18 cellular contexts compared by ENCODE assay signal in the genomic region with DNA sequence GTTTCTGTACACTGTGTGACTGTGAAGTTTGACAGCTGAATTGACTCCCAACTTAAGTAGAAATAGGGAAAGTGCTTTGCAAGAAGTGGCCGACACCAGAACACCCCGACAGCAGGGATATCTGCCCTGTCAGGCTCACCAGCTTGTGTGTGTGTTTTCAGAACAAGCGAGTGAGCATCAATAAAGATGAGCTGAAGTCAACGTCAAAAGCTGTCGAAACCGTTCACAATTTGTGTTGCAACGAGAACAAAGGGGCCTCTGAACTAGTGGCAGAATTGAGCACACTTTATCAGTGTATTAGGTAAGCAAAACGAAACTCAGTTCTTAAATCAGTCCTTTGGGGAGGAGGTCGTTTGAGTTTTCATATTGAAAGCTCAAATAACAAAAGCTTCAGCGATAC. TPM values are rescaled to one million over a fixed set of nuclear protein-coding genes. Genes with fewer than 3 reads are reported as not detected.
DNase-seq lines count a peak whose midpoint lies in the region; ATAC-seq and TF ChIP-seq lines count a peak whose summit lies in the region.
"Had no signal": no experiment of that assay in that cellular context is flagged by ENCODE, and none has a peak within 500 bp of the region (broad histone marks: within the 10 kb centered on the region; RNA-seq: fewer than 3 reads in every experiment).

No MANE protein-coding gene starts in this region.

- POLR2A ChIA-PET in naive thymus-derived CD8-positive, alpha-beta T cell (lab: Charles Lee), result no interaction called here

- H3K27me3 ChIP-seq in SJCRH30, result no peaks in the 10 kb centered on the region
- H3K27me3 ChIP-seq: MG63, SJSA1 had no signal

- H3K4me1 Mint-ChIP-seq in HFFc6 (ENCODE audit: low read depth), result no peaks in the 10 kb centered on the region
- H3K4me1 Mint-ChIP-seq in activated T-helper 1 cell treated with anti-CD3 and anti-CD28 coated beads, Interleukin-12 subunit alpha, Interleukin-12 subunit beta, Interleukin-2, Interleukin-4 antibody, amounts not matched to agents 30 ng/mL and 10 ng/mL and 1 ng/mL, durations not matched to agents 14 hours and 24 hours and 36 hours (ENCODE audit: low read depth), result peaks cover 4% of the 10 kb centered on the region
- peaks cover 0 to 18% (median 5%) of the 10 kb centered on the region in 4 donors for H3K4me1 Mint-ChIP-seq in naive thymus-derived CD8-positive, alpha-beta T cell

- H3K27ac Mint-ChIP-seq in HFFc6, result peak overlapping the region; percentile 38; the same call in 1 of the 2 replicates
- H3K27ac Mint-ChIP-seq in activated T-helper 1 cell treated with anti-CD3 and anti-CD28 coated beads, Interleukin-12 subunit alpha, Interleukin-12 subunit beta, Interleukin-2, Interleukin-4 antibody, amounts not matched to agents 30 ng/mL and 10 ng/mL and 1 ng/mL, durations not matched to agents 14 hours and 24 hours and 36 hours, result peak overlapping the region; percentile 23
- H3K27ac Mint-ChIP-seq in naive thymus-derived CD8-positive, alpha-beta T cell, result peak overlapping the region in 1 of 10 donors; percentile 67

- DNase-seq in HFFc6, result no peak
- DNase-seq in activated T-helper 1 cell treated with anti-CD3 and anti-CD28 coated beads, Interleukin-12 subunit alpha, Interleukin-12 subunit beta, Interleukin-2, Interleukin-4 antibody, amounts not matched to agents 30 ng/mL and 10 ng/mL and 1 ng/mL, durations not matched to agents 14 hours and 24 hours and 36 hours (ENCODE audit: low spot score), result no peak
- peak; percentile 24 for DNase-seq in midbrain (lab: John Stamatoyannopoulos, UW)
- DNase-seq in naive thymus-derived CD8-positive, alpha-beta T cell, result no peak
- DNase-seq in SJCRH30, result no peak
- DNase-seq: activated CD4-positive, alpha-beta T cell treated with anti-CD3 and anti-CD28 coated beads for 4 hours; activated T-cell treated with anti-CD3 and anti-CD28 coated beads, Interleukin-2, amount 50 U/mL, for 4 hours; COR-L47; effector CD4-positive, alpha-beta T cell; HCEC 1CT; hippocampal formation; MG63; NCI-H1694 treated with DMSO at 0.1 percent for 48 hours; occipital lobe; T1000 had no signal

- H3K9me3 Mint-ChIP-seq in HFFc6, result no peaks in the 10 kb centered on the region
- no peaks in the 10 kb centered on the region for H3K9me3 Mint-ChIP-seq in activated T-helper 1 cell treated with anti-CD3 and anti-CD28 coated beads, Interleukin-12 subunit alpha, Interleukin-12 subunit beta, Interleukin-2, Interleukin-4 antibody, amounts not matched to agents 30 ng/mL and 10 ng/mL and 1 ng/mL, durations not matched to agents 14 hours and 24 hours and 36 hours
- no peaks in the 10 kb centered on the region for H3K9me3 Mint-ChIP-seq in naive thymus-derived CD8-positive, alpha-beta T cell
- H3K9me3 Mint-ChIP-seq: activated T-cell treated with anti-CD3 and anti-CD28 coated beads, Interleukin-2, amount 50 U/mL, for 4 hours had no signal

- no peak overlapping the region for H3K4me3 Mint-ChIP-seq in HFFc6
- no peak overlapping the region for H3K4me3 Mint-ChIP-seq in activated T-helper 1 cell treated with anti-CD3 and anti-CD28 coated beads, Interleukin-12 subunit alpha, Interleukin-12 subunit beta, Interleukin-2, Interleukin-4 antibody, amounts not matched to agents 30 ng/mL and 10 ng/mL and 1 ng/mL, durations not matched to agents 14 hours and 24 hours and 36 hours
- H3K4me3 Mint-ChIP-seq in naive thymus-derived CD8-positive, alpha-beta T cell, result no peak overlapping the region
- H3K4me3 Mint-ChIP-seq: activated T-cell treated with anti-CD3 and anti-CD28 coated beads, Interleukin-2, amount 50 U/mL, for 4 hours had no signal

- no peak for TF ChIP-seq CTCF in HFFc6 (IDR thresholded peaks at IDR 0.05)

- intact Hi-C loops in activated T-helper 1 cell treated with anti-CD3 and anti-CD28 coated beads, Interleukin-12 subunit alpha, Interleukin-12 subunit beta, Interleukin-2, Interleukin-4 antibody, amounts not matched to agents 30 ng/mL and 10 ng/mL and 1 ng/mL, durations not matched to agents 14 hours and 24 hours and 36 hours (cut with micrococcal nuclease), result no loop called here

- peaks cover 6% of the 10 kb centered on the region for H3K4me1 ChIP-seq in SJCRH30
- H3K4me1 ChIP-seq: SJSA1 had no signal

- no peaks in the 10 kb centered on the region for H3K9me3 ChIP-seq in SJCRH30 (replicated peaks)
- H3K9me3 ChIP-seq: MG63, SJSA1 had no signal

- H3K36me3 Mint-ChIP-seq in HFFc6 (ENCODE audit: low read depth), result peaks cover 54% of the 10 kb centered on the region
- H3K36me3 Mint-ChIP-seq in activated T-helper 1 cell treated with anti-CD3 and anti-CD28 coated beads, Interleukin-12 subunit alpha, Interleukin-12 subunit beta, Interleukin-2, Interleukin-4 antibody, amounts not matched to agents 30 ng/mL and 10 ng/mL and 1 ng/mL, durations not matched to agents 14 hours and 24 hours and 36 hours (ENCODE audit: low read depth), result peaks cover 66% of the 10 kb centered on the region
- peaks cover 0 to 98% (median 31%) of the 10 kb centered on the region in 3 donors for H3K36me3 Mint-ChIP-seq in naive thymus-derived CD8-positive, alpha-beta T cell

- peaks cover 5% of the 10 kb centered on the region for H3K27me3 Mint-ChIP-seq in HFFc6 (ENCODE audit: insufficient read depth)
- H3K27me3 Mint-ChIP-seq in activated T-helper 1 cell treated with anti-CD3 and anti-CD28 coated beads, Interleukin-12 subunit alpha, Interleukin-12 subunit beta, Interleukin-2, Interleukin-4 antibody, amounts not matched to agents 30 ng/mL and 10 ng/mL and 1 ng/mL, durations not matched to agents 14 hours and 24 hours and 36 hours (ENCODE audit: insufficient read depth), result no peaks in the 10 kb centered on the region
- no peaks in the 10 kb centered on the region for H3K27me3 Mint-ChIP-seq in naive thymus-derived CD8-positive, alpha-beta T cell

- no peak overlapping the region for H3K4me3 ChIP-seq in SJCRH30
- H3K4me3 ChIP-seq: MG63, SJSA1 had no signal

- H3K36me3 ChIP-seq in SJCRH30, result peaks cover 97% of the 10 kb centered on the region

- no peak for ATAC-seq in naive thymus-derived CD8-positive, alpha-beta T cell
- no peak for ATAC-seq in HG02938 (IDR thresholded peaks at IDR 0.05; ENCODE audit: unreplicated experiment)
- ATAC-seq: activated T-cell treated with anti-CD3 and anti-CD28 coated beads, Interleukin-2, amount 50 U/mL, for 4 hours had no signal

- no peak overlapping the region for H3K27ac ChIP-seq in SJCRH30
- H3K27ac ChIP-seq: SJSA1 had no signal

RNA-seq across cellular contexts. Expression of gene NELFCD, which starts 10.7 kb away (rescaled TPM):
- 10 to 100 TPM; 52.3 to 64.0 (median 62.1) TPM for total RNA-seq in HFFc6 (2021; fragmentation: NEBNext Ultra II Directional; extraction: Animal tissue kit (Norgen Biotek cat#: 25700))
- 121 and 135 TPM in 2 replicates for total RNA-seq in activated T-helper 1 cell treated with anti-CD3 and anti-CD28 coated beads, Interleukin-12 subunit alpha, Interleukin-12 subunit beta, Interleukin-2, Interleukin-4 antibody, amounts not matched to agents 30 ng/mL and 10 ng/mL and 1 ng/mL, durations not matched to agents 14 hours and 24 hours and 36 hours
- 100 to 1,000 TPM in 1 of 2 experiments, 10 to 100 TPM in 1; 92.4 to 101 TPM for total RNA-seq in naive thymus-derived CD8-positive, alpha-beta T cell
- polyA plus RNA-seq in naive thymus-derived CD8-positive, alpha-beta T cell, result 10 to 100 TPM; 63.6 to 76.5 (median 74.0) TPM
- total RNA-seq in SJCRH30 (2014; rRNA removed; shearing (Covaris generic)), result 239 and 255 TPM in 2 replicates

RNA-seq across cellular contexts. Expression of gene CTSZ, which starts 15.3 kb away (rescaled TPM):
- total RNA-seq in HFFc6 (2021; fragmentation: NEBNext Ultra II Directional; extraction: Animal tissue kit (Norgen Biotek cat#: 25700)), result 100 to 1,000 TPM; 124 to 240 (median 136) TPM
- total RNA-seq in activated T-helper 1 cell treated with anti-CD3 and anti-CD28 coated beads, Interleukin-12 subunit alpha, Interleukin-12 subunit beta, Interleukin-2, Interleukin-4 antibody, amounts not matched to agents 30 ng/mL and 10 ng/mL and 1 ng/mL, durations not matched to agents 14 hours and 24 hours and 36 hours, result 46.4 and 54.1 TPM in 2 replicates
- 10 to 100 TPM; 15.8 to 19.1 TPM for total RNA-seq in naive thymus-derived CD8-positive, alpha-beta T cell
- 1 to 10 TPM in 2 of 3 donors, under 1 TPM in 1; 0.60 to 2.9 (median 1.0) TPM for polyA plus RNA-seq in naive thymus-derived CD8-positive, alpha-beta T cell
- not detected in 2 replicates for total RNA-seq in SJCRH30 (2014; rRNA removed; shearing (Covaris generic))

RNA-seq across cellular contexts. Expression of gene TUBB1, which starts 27.5 kb away (rescaled TPM):
- not detected for total RNA-seq in HFFc6 (2021; fragmentation: NEBNext Ultra II Directional; extraction: Animal tissue kit (Norgen Biotek cat#: 25700))
- total RNA-seq in activated T-helper 1 cell treated with anti-CD3 and anti-CD28 coated beads, Interleukin-12 subunit alpha, Interleukin-12 subunit beta, Interleukin-2, Interleukin-4 antibody, amounts not matched to agents 30 ng/mL and 10 ng/mL and 1 ng/mL, durations not matched to agents 14 hours and 24 hours and 36 hours, result not detected in 2 replicates
- total RNA-seq in naive thymus-derived CD8-positive, alpha-beta T cell, result not detected
- under 1 TPM in 1 of 3 donors, not detected in 2; 0.05 TPM for polyA plus RNA-seq in naive thymus-derived CD8-positive, alpha-beta T cell
- total RNA-seq in SJCRH30 (2014; rRNA removed; shearing (Covaris generic)), result 0.03 TPM in 1 of 2 replicates, not detected in the other
- total RNA-seq: activated T-cell treated with anti-CD3 and anti-CD28 coated beads, Interleukin-2, amount 50 U/mL, for 4 hours; bronchial epithelial cell had no signal

RNA-seq across cellular contexts. Expression of gene ATP5F1E, which starts 40.4 kb away (rescaled TPM):
- total RNA-seq in HFFc6 (2021; fragmentation: NEBNext Ultra II Directional; extraction: Animal tissue kit (Norgen Biotek cat#: 25700)), result 10 to 100 TPM; 75.0 to 91.4 (median 84.4) TPM
- 81.3 and 84.6 TPM in 2 replicates for total RNA-seq in activated T-helper 1 cell treated with anti-CD3 and anti-CD28 coated beads, Interleukin-12 subunit alpha, Interleukin-12 subunit beta, Interleukin-2, Interleukin-4 antibody, amounts not matched to agents 30 ng/mL and 10 ng/mL and 1 ng/mL, durations not matched to agents 14 hours and 24 hours and 36 hours
- total RNA-seq in naive thymus-derived CD8-positive, alpha-beta T cell, result 10 to 100 TPM; 78.2 to 80.3 TPM
- polyA plus RNA-seq in naive thymus-derived CD8-positive, alpha-beta T cell, result 100 to 1,000 TPM in 1 of 3 donors, 10 to 100 TPM in 2; 66.9 to 118 (median 91.4) TPM
- total RNA-seq in SJCRH30 (2014; rRNA removed; shearing (Covaris generic)), result 124 and 133 TPM in 2 replicates

RNA-seq across cellular contexts. Expression of gene PRELID3B, which starts 50.9 kb away (rescaled TPM):
- 10 to 100 TPM; 55.2 to 64.1 (median 59.8) TPM for total RNA-seq in HFFc6 (2021; fragmentation: NEBNext Ultra II Directional; extraction: Animal tissue kit (Norgen Biotek cat#: 25700))
- 121 and 123 TPM in 2 replicates for total RNA-seq in activated T-helper 1 cell treated with anti-CD3 and anti-CD28 coated beads, Interleukin-12 subunit alpha, Interleukin-12 subunit beta, Interleukin-2, Interleukin-4 antibody, amounts not matched to agents 30 ng/mL and 10 ng/mL and 1 ng/mL, durations not matched to agents 14 hours and 24 hours and 36 hours
- total RNA-seq in naive thymus-derived CD8-positive, alpha-beta T cell, result 10 to 100 TPM; 37.9 to 45.4 TPM
- 10 to 100 TPM; 26.8 to 27.9 (median 26.9) TPM for polyA plus RNA-seq in naive thymus-derived CD8-positive, alpha-beta T cell
- total RNA-seq in SJCRH30 (2014; rRNA removed; shearing (Covaris generic)), result 298 and 331 TPM in 2 replicates

Comparison
In these comparisons a context has a peak if more than half of its experiments do, and no peak if none do; other contexts are left out.
1. RNA of gene CTSZ, which starts 15.3 kb away (total RNA-seq): 124 to 240 TPM in HFFc6, 46.4 to 54.1 TPM in activated T-helper 1 cell treated with anti-CD3 and anti-CD28 coated beads, Interleukin-12 subunit alpha, Interleukin-12 subunit beta, Interleukin-2, Interleukin-4 antibody, amounts not matched to agents 30 ng/mL and 10 ng/mL and 1 ng/mL, durations not matched to agents 14 hours and 24 hours and 36 hours and 15.8 to 19.1 TPM in naive thymus-derived CD8-positive, alpha-beta T cell; not detected in SJCRH30; every median in the first group is over 10 times any median in the second.